In genomic region chr12:6614513-6615177, GRCh38 we compare ENCODE assay signal across 8 cellular contexts. TPM values are rescaled to one million over a fixed set of nuclear protein-coding genes. Genes with fewer than 3 reads are reported as not detected.
DNase-seq lines count a peak whose midpoint lies in the region; ATAC-seq, FAIRE-seq and TF ChIP-seq lines count a peak whose summit lies in the region.

No MANE protein-coding gene starts in this region.

- no peaks in the 10 kb centered on the region for H3K36me3 Mint-ChIP-seq in IgD-negative memory B cell
- H3K36me3 Mint-ChIP-seq in naive B cell: peaks cover 4 to 12% of the 10 kb centered on the region in 2 donors

- DNase-seq in ACHN (peak; percentile 44), choroid plexus epithelial cell (ENCODE audit: low read depth) (no peak), naive B cell (no peak), GOT3 (lab: John Stamatoyannopoulos, UW) (no peak), NCI-H187 (lab: John Stamatoyannopoulos, UW) (no peak), amygdala (lab: John Stamatoyannopoulos, UW) (no peak), GM12891 (ENCODE audit: insufficient read length, low spot score) (no peak)

- peak; percentile 20 for TF ChIP-seq CTCF in choroid plexus epithelial cell (conservative IDR thresholded peaks at IDR 0.05; ENCODE audit: low read depth, low read length)

- no peak for TF ChIP-seq POLR2A in GM12891 (IDR thresholded peaks at IDR 0.05; ENCODE audit: low read depth, low read length)

- H3K27ac Mint-ChIP-seq in IgD-negative memory B cell: peak overlapping the region; percentile 86 to 95 (median 87)
- H3K27ac Mint-ChIP-seq in naive B cell: peak overlapping the region; percentile 78 to 96 (median 94)

- FAIRE-seq in GM12891 (lab: Jason Lieb, UNC): no peak

- in situ Hi-C loops in ACHN (cut with HindIII; ENCODE audit: low pct_ligation_motif_present, low pct_unique_long_range_greater_than_20kb, low sequenced_read_pairs): no loop called here

- H3K9me3 Mint-ChIP-seq in IgD-negative memory B cell: no peaks in the 10 kb centered on the region
- peaks cover 0 to 2% (median 0%) of the 10 kb centered on the region in 7 donors for H3K9me3 Mint-ChIP-seq in naive B cell

- no peak overlapping the region for H3K4me3 ChIP-seq in choroid plexus epithelial cell (ENCODE audit: low read depth, low read length)

- H3K27me3 Mint-ChIP-seq in IgD-negative memory B cell (no peaks in the 10 kb centered on the region), naive B cell (no peaks in the 10 kb centered on the region)

- H3K4me3 Mint-ChIP-seq in IgD-negative memory B cell: peak overlapping the region in 2 of 4 donors; percentile 50 to 60
- H3K4me3 Mint-ChIP-seq in naive B cell: peak overlapping the region in 6 of 8 donors; percentile 22 to 69 (median 42)

- H3K4me1 Mint-ChIP-seq in IgD-negative memory B cell (peaks cover 23 to 35% (median 34%) of the 10 kb centered on the region in 3 donors), naive B cell (peaks cover 62 to 74% (median 62%) of the 10 kb centered on the region in 3 donors)

- no peak for ATAC-seq in naive B cell (ENCODE audit: low read depth in 2 of 2)

TF ChIP-seq in GM12891, 5 proteins besides CTCF, POLR2A, EP300 and RAD21:
- TF ChIP-seq POLR2AphosphoS5 (IDR thresholded peaks at IDR 0.05; ENCODE audit: low read depth, low read length) (no peak), POU2F2 (IDR thresholded peaks at IDR 0.05; ENCODE audit: low read depth, low read length) (no peak), SPI1 (IDR thresholded peaks at IDR 0.05; ENCODE audit: low read depth, low read length) (no peak), PAX5 (IDR thresholded peaks at IDR 0.05; ENCODE audit: insufficient read depth, low read length, severe bottlenecking) (no peak), TAF1 (IDR thresholded peaks at IDR 0.05; ENCODE audit: low read depth, low read length) (no peak)

RNA-seq across cellular contexts. Expression of gene CHD4, which starts 7.5 kb away (rescaled TPM):
- polyA plus RNA-seq in IgD-negative memory B cell (55.2 TPM), naive B cell (ENCODE audit: low read depth in 6 of 6) (10 to 100 TPM; 26.6 to 67.1 (median 44.5) TPM)
- polyA plus RNA-seq in GM12891 (2012; ENCODE audit: low read depth, missing spikeins): 101 TPM

RNA-seq across cellular contexts. Expression of gene LPAR5, which starts 21.1 kb away (rescaled TPM):
- 63.6 TPM for polyA plus RNA-seq in IgD-negative memory B cell
- polyA plus RNA-seq in naive B cell (ENCODE audit: low read depth in 6 of 6): 10 to 100 TPM; 25.2 to 69.9 (median 40.1) TPM
- 2.9 TPM for polyA plus RNA-seq in GM12891 (2012; ENCODE audit: low read depth, missing spikeins)

RNA-seq across cellular contexts. Expression of gene ACRBP, which starts 32.6 kb away (rescaled TPM):
- polyA plus RNA-seq in IgD-negative memory B cell (5.8 TPM), naive B cell (ENCODE audit: low read depth in 6 of 6) (10 to 100 TPM in 1 of 6 donors, 1 to 10 TPM in 5; 3.8 to 11.0 (median 8.9) TPM)
- 0.87 TPM for polyA plus RNA-seq in GM12891 (2012; ENCODE audit: low read depth, missing spikeins)

RNA-seq across cellular contexts. Expression of gene NOP2, which starts 46.6 kb away (rescaled TPM):
- 24.9 TPM for polyA plus RNA-seq in IgD-negative memory B cell
- polyA plus RNA-seq in naive B cell (ENCODE audit: low read depth in 6 of 6): 10 to 100 TPM; 11.7 to 27.6 (median 17.5) TPM
- polyA plus RNA-seq in GM12891 (2012; ENCODE audit: low read depth, missing spikeins): 56.8 TPM

RNA-seq across cellular contexts. Expression of gene ING4, which starts 48.3 kb away (rescaled TPM):
- polyA plus RNA-seq in IgD-negative memory B cell (76.6 TPM), naive B cell (ENCODE audit: low read depth in 6 of 6) (100 to 1,000 TPM in 4 of 6 donors, 10 to 100 TPM in 2; 93.5 to 139 (median 112) TPM)
- polyA plus RNA-seq in GM12891 (2012; ENCODE audit: low read depth, missing spikeins): 35.4 TPM
